1 cellular context compared by ENCODE assay signal in the genomic region with DNA sequence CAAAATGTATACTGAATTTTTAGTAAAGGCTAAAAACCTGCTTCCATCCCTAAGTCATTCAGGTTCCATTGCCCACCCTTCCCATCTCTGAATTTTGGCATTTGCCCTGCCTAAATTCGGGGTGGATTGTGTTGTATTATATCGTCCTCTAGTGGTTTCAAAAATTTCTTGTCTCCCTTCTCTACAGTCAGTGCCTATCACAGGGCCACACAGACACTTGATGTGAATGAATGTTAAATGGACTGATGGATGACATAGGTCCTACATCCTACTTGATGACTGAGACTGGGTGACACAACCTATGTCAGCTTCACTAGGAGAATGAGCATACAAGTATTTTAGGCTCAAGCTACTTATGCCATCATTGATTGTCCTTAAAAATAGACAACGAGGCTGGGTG.
TF ChIP-seq lines count a peak whose summit lies in the region.

No MANE protein-coding gene starts in this region.

TF ChIP-seq in liver, 16 proteins besides CTCF, POLR2A, EP300 and RAD21 (continued from another document):
- TF ChIP-seq, protein P1, sequence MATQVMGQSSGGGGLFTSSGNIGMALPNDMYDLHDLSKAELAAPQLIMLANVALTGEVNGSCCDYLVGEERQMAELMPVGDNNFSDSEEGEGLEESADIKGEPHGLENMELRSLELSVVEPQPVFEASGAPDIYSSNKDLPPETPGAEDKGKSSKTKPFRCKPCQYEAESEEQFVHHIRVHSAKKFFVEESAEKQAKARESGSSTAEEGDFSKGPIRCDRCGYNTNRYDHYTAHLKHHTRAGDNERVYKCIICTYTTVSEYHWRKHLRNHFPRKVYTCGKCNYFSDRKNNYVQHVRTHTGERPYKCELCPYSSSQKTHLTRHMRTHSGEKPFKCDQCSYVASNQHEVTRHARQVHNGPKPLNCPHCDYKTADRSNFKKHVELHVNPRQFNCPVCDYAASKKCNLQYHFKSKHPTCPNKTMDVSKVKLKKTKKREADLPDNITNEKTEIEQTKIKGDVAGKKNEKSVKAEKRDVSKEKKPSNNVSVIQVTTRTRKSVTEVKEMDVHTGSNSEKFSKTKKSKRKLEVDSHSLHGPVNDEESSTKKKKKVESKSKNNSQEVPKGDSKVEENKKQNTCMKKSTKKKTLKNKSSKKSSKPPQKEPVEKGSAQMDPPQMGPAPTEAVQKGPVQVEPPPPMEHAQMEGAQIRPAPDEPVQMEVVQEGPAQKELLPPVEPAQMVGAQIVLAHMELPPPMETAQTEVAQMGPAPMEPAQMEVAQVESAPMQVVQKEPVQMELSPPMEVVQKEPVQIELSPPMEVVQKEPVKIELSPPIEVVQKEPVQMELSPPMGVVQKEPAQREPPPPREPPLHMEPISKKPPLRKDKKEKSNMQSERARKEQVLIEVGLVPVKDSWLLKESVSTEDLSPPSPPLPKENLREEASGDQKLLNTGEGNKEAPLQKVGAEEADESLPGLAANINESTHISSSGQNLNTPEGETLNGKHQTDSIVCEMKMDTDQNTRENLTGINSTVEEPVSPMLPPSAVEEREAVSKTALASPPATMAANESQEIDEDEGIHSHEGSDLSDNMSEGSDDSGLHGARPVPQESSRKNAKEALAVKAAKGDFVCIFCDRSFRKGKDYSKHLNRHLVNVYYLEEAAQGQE (IDR thresholded peaks at IDR 0.05) = no peak
